In genomic region chr13:71580614-71581013, GRCh38 we compare ENCODE assay signal across 35 cellular contexts.
"Had no signal": no experiment of that assay in that cellular context is flagged by ENCODE, and none has a peak within 500 bp of the region (broad histone marks: within the 10 kb centered on the region; RNA-seq: fewer than 3 reads in every experiment).

No MANE protein-coding gene starts in this region.

- H3K9me3 ChIP-seq: MG63 had no signal

- H3K36me3 ChIP-seq: MG63 had no signal

- H3K4me3 ChIP-seq: MG63 had no signal

- H3K27me3 ChIP-seq: MG63 had no signal

- DNase-seq: Karpas-422, Kasumi-1, MG63, MM.1S, MV-4-11, NCI-H1048, NCI-H1092, NCI-H1092 treated with DMSO at 0.1 percent for 48 hours, NCI-H1105, NCI-H1105 treated with DMSO at 0.1 percent for 48 hours, NCI-H1417, NCI-H1417 treated with DMSO at 0.1 percent for 48 hours, NCI-H1436, NCI-H1436 treated with DMSO at 0.1 percent for 48 hours, NCI-H146, NCI-H1694, NCI-H1694 treated with DMSO at 0.1 percent for 48 hours, NCI-H187, NCI-H187 treated with DMSO at 0.1 percent for 48 hours, NCI-H1930, NCI-H2029, NCI-H2029 treated with DMSO at 0.1 percent for 48 hours, NCI-H2081, NCI-H2081 treated with DMSO at 0.1 percent for 48 hours, NCI-H2107, NCI-H2171, NCI-H2171 treated with DMSO at 0.1 percent for 48 hours, NCI-H2227 treated with DMSO at 0.1 percent for 48 hours, NCI-H226, NCI-H345, NCI-H446, NCI-H446 treated with DMSO at 0.1 percent for 48 hours, NCI-H510A, NCI-H510A treated with DMSO at 0.1 percent for 48 hours, NCI-H524 had no signal
